In the genomic region with DNA sequence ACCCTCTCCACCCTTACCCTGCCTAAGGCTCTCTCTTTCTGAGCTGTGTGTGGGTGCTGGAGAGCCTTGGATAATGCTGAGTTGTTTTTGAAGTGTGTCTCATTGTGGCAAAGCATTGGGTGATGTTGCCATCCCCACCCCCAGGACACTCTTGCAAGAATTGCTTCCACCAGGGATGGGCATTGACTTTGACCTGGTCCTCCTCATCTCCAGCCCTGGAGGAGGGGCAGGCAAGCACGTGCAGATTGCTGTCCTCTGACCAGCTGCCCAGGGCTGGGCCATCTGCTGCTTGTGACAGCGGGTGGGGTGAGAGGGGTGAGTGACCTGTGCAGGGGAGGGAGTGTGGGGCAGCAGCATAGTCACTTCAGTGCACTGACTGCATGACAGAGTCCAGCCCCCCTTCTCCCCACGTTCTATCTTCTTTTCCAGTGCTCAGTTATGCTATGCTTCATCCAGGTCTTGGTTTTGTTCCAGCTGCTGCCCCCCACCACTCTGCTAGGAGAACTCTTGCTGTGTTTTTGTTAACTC, we compare ENCODE assay signal across 1 cellular context.
TF ChIP-seq lines count a peak whose summit lies in the region.

No MANE protein-coding gene starts in this region.

TF ChIP-seq in HepG2, 621 proteins besides CTCF, POLR2A, EP300 and RAD21 (continued from another document and continues in another):
- TF ChIP-seq HNF1A (IDR thresholded peaks at IDR 0.05; ENCODE audit: low read depth) (no peak), HNF1A (CRISPR knock-in tag; IDR thresholded peaks at IDR 0.05; ENCODE audit: borderline replicate concordance) (peak; percentile 53; the same call in 1 of the 2 replicates), MNT (IDR thresholded peaks at IDR 0.05) (peak; percentile 70), ZNF781 (CRISPR knock-in tag; IDR thresholded peaks at IDR 0.05; ENCODE audit: borderline replicate concordance, not compliant biosample characterization) (peak; percentile 21), HNF4A (CRISPR knock-in tag; IDR thresholded peaks at IDR 0.05) (peak; percentile 83), NFKBIZ (CRISPR knock-in tag; IDR thresholded peaks at IDR 0.05) (no peak), MAFK (conservative IDR thresholded peaks at IDR 0.05 in 1 of 2, IDR thresholded peaks at IDR 0.05 in 1 of 2; ENCODE audit: low read length in 2 of 2) (no peak), SAFB2 (CRISPR knock-in tag; IDR thresholded peaks at IDR 0.05; ENCODE audit: borderline replicate concordance, low read depth) (no peak), MLLT10 (CRISPR knock-in tag; IDR thresholded peaks at IDR 0.05) (no peak), ZNF558 (CRISPR knock-in tag; IDR thresholded peaks at IDR 0.05; ENCODE audit: borderline replicate concordance) (no peak), MLX (CRISPR knock-in tag; IDR thresholded peaks at IDR 0.05) (peak; percentile 63; the same call in 1 of the 2 replicates), NAIF1 (CRISPR knock-in tag; IDR thresholded peaks at IDR 0.05; ENCODE audit: borderline replicate concordance) (no peak), ZFX (CRISPR knock-in tag; IDR thresholded peaks at IDR 0.05; ENCODE audit: low read depth) (0 out of 2 replicates have a peak, but pooled peaks have one; percentile 32), ZNF281 (CRISPR knock-in tag; IDR thresholded peaks at IDR 0.05; ENCODE audit: borderline replicate concordance) (peak; percentile 91), ZNF234 (CRISPR knock-in tag; conservative IDR thresholded peaks at IDR 0.05) (no peak), HNRNPUL1 (IDR thresholded peaks at IDR 0.05; ENCODE audit: low read depth, low read length) (no peak), ZNF660 (CRISPR knock-in tag; IDR thresholded peaks at IDR 0.05; ENCODE audit: borderline replicate concordance, low read depth) (no peak), MED1 (CRISPR knock-in tag; IDR thresholded peaks at IDR 0.05) (peak; percentile 30; the same call in 1 of the 2 replicates), GABPB1 (CRISPR knock-in tag; IDR thresholded peaks at IDR 0.05) (peak; percentile 38; the same call in 1 of the 2 replicates), CHD2 (IDR thresholded peaks at IDR 0.05; ENCODE audit: low read depth, low read length) (no peak), CENPT (CRISPR knock-in tag; IDR thresholded peaks at IDR 0.05; ENCODE audit: low read depth) (no peak), MAZ (IDR thresholded peaks at IDR 0.05; ENCODE audit: borderline replicate concordance, low read depth, low read length) (no peak), MAZ (CRISPR knock-in tag; IDR thresholded peaks at IDR 0.05; ENCODE audit: low read depth) (peak; percentile 75), PAF1 (CRISPR knock-in tag; IDR thresholded peaks at IDR 0.05) (no peak), TEAD3 (CRISPR knock-in tag; optimal IDR thresholded peaks at IDR 0.05; ENCODE audit: borderline replicate concordance) (peak; percentile 51), ZNF317 (CRISPR knock-in tag; IDR thresholded peaks at IDR 0.05) (peak; percentile 83; the same call in 1 of the 2 replicates), MTA1 (CRISPR knock-in tag; IDR thresholded peaks at IDR 0.05; ENCODE audit: borderline replicate concordance) (peak; percentile 92; the same call in 1 of the 2 replicates), ZNF383 (CRISPR knock-in tag; IDR thresholded peaks at IDR 0.05; ENCODE audit: borderline replicate concordance) (no peak), CSRNP1 (CRISPR knock-in tag; IDR thresholded peaks at IDR 0.05) (no peak), RCOR2 (CRISPR knock-in tag; IDR thresholded peaks at IDR 0.05) (peak; percentile 66; the same call in 1 of the 2 replicates), SOX5 (CRISPR knock-in tag; IDR thresholded peaks at IDR 0.05; ENCODE audit: borderline replicate concordance) (peak; percentile 76), ZSCAN20 (CRISPR knock-in tag; IDR thresholded peaks at IDR 0.05; ENCODE audit: borderline replicate concordance) (no peak), DZIP1 (CRISPR knock-in tag; IDR thresholded peaks at IDR 0.05) (0 out of 2 replicates have a peak, but pooled peaks have one; percentile 29), HMG20B (CRISPR knock-in tag; conservative IDR thresholded peaks at IDR 0.05) (0 out of 2 replicates have a peak, but pooled peaks have one; percentile 25), FOXO1 (CRISPR knock-in tag; IDR thresholded peaks at IDR 0.05) (no peak)
- TF ChIP-seq, protein P1, sequence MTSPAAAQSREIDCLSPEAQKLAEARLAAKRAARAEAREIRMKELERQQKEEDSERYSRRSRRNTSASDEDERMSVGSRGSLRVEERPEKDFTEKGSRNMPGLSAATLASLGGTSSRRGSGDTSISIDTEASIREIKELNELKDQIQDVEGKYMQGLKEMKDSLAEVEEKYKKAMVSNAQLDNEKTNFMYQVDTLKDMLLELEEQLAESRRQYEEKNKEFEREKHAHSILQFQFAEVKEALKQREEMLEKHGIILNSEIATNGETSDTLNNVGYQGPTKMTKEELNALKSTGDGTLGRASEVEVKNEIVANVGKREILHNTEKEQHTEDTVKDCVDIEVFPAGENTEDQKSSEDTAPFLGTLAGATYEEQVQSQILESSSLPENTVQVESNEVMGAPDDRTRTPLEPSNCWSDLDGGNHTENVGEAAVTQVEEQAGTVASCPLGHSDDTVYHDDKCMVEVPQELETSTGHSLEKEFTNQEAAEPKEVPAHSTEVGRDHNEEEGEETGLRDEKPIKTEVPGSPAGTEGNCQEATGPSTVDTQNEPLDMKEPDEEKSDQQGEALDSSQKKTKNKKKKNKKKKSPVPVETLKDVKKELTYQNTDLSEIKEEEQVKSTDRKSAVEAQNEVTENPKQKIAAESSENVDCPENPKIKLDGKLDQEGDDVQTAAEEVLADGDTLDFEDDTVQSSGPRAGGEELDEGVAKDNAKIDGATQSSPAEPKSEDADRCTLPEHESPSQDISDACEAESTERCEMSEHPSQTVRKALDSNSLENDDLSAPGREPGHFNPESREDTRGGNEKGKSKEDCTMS (CRISPR knock-in tag; conservative IDR thresholded peaks at IDR 0.05), result no peak
